In genomic region chr5:67000794-67001475, GRCh38 we compare ENCODE assay signal across 29 cellular contexts.
"Had no signal": no experiment of that assay in that cellular context is flagged by ENCODE, and none has a peak within 500 bp of the region (broad histone marks: within the 10 kb centered on the region; RNA-seq: fewer than 3 reads in every experiment).

No MANE protein-coding gene starts in this region.

- H2AFZ ChIP-seq: hepatocyte had no signal

- ATAC-seq: gastrocnemius medialis; left colon; right lobe of liver; stimulated activated effector memory CD8-positive, alpha-beta T cell treated with anti-CD3 and anti-CD28 coated beads, Interleukin-12 subunit alpha, Interleukin-12 subunit beta, amount 100 ng/mL, for 72 hours; stimulated activated naive CD8-positive, alpha-beta T cell treated with anti-CD3 and anti-CD28 coated beads, Interleukin-15, amount 100 ng/mL, for 72 hours had no signal

- H3K4me3 ChIP-seq: gastrocnemius medialis, hepatocyte, right lobe of liver, tibial artery had no signal

- H3K27ac ChIP-seq: brain microvascular endothelial cell, gastrocnemius medialis, neutrophil, right lobe of liver had no signal

- FAIRE-seq: astrocyte, endothelial cell of umbilical vein, TTC549 had no signal

- H3K36me3 ChIP-seq: brain microvascular endothelial cell, gastrocnemius medialis, neutrophil, right lobe of liver, tibial artery had no signal

- H3K27me3 ChIP-seq: brain microvascular endothelial cell, gastrocnemius medialis, hepatocyte, right lobe of liver, tibial artery had no signal

- H3K4me2 ChIP-seq: hepatocyte had no signal

- H3K9me3 ChIP-seq: gastrocnemius medialis, neutrophil, right lobe of liver, tibial artery had no signal

- DNase-seq: activated CD4-positive, alpha-beta memory T cell treated with anti-CD3 and anti-CD28 coated beads, Interleukin-2, amount 10 ng/mL, durations not matched to agents 7 days and 5 days; activated CD4-positive, alpha-beta T cell treated with anti-CD3 and anti-CD28 coated beads, Interleukin-2, amount 10 ng/mL, durations not matched to agents 7 days and 5 days; activated CD4-positive, CD25-positive, alpha-beta regulatory T cell treated with anti-CD3 and anti-CD28 coated beads, Interleukin-2, amount 50 U/mL, for 72 hours; activated CD8-positive, alpha-beta memory T cell treated with anti-CD3 and anti-CD28 coated beads, Interleukin-2, amount 50 U/mL, for 48 hours; activated gamma-delta T cell treated with Interleukin-2 at 50 U/mL for 16 hours; activated naive CD4-positive, alpha-beta T cell treated with anti-CD3 and anti-CD28 coated beads, Interleukin-2, amount 50 U/mL, for 16 hours; activated T-cell treated with anti-CD3 and anti-CD28 coated beads, Interleukin-2, amount 50 U/mL, for 24 hours; amniotic stem cell; brain microvascular endothelial cell; caudate nucleus; cortex of kidney; gastrocnemius medialis; glutamatergic neuron; islet precursor cell; left colon; mammary epithelial cell; naive B cell; nephron progenitor cell; right lobe of liver; stimulated activated CD4-positive, alpha-beta T cell treated with anti-CD3 and anti-CD28 coated beads, Interleukin-12 subunit alpha, Interleukin-12 subunit beta, amount 100 ng/mL, for 4 hours; stimulated activated CD4-positive, alpha-beta T cell treated with anti-CD3 and anti-CD28 coated beads, Interleukin-4, amount 100 ng/mL, for 1 hour; stimulated activated naive CD8-positive, alpha-beta T cell treated with anti-CD3 and anti-CD28 coated beads, Interleukin-15, amount 100 ng/mL, for 72 hours; tibial artery had no signal
